In genomic region chr3:28013864-28014473, GRCh38 we compare ENCODE assay signal across 17 cellular contexts.
DNase-seq lines count a peak whose midpoint lies in the region; ATAC-seq and TF ChIP-seq lines count a peak whose summit lies in the region.
"Had no signal": no experiment of that assay in that cellular context is flagged by ENCODE, and none has a peak within 500 bp of the region (broad histone marks: within the 10 kb centered on the region; RNA-seq: fewer than 3 reads in every experiment).

No MANE protein-coding gene starts in this region.

- in situ Hi-C loops in GM13976 (cut with MboI; ENCODE audit: low sequenced_read_pairs, unreplicated experiment) = no loop called here

- no peak overlapping the region for H3K27ac Mint-ChIP-seq in activated CD8-positive, alpha-beta memory T cell treated with anti-CD3 and anti-CD28 coated beads, Interleukin-2, amount 10 ng/mL, durations not matched to agents 7 days and 5 days
- H3K27ac Mint-ChIP-seq in stimulated activated effector memory CD8-positive, alpha-beta T cell treated with anti-CD3 and anti-CD28 coated beads, Interleukin-12 subunit alpha, Interleukin-12 subunit beta, amount 100 ng/mL, for 72 hours = no peak overlapping the region
- H3K27ac Mint-ChIP-seq: B cell; CD8-positive, alpha-beta T cell; H9 had no signal

- H3K4me1 Mint-ChIP-seq in activated CD8-positive, alpha-beta memory T cell treated with anti-CD3 and anti-CD28 coated beads, Interleukin-2, amount 10 ng/mL, durations not matched to agents 7 days and 5 days = no peaks in the 10 kb centered on the region
- H3K4me1 Mint-ChIP-seq in stimulated activated effector memory CD8-positive, alpha-beta T cell treated with anti-CD3 and anti-CD28 coated beads, Interleukin-12 subunit alpha, Interleukin-12 subunit beta, amount 100 ng/mL, for 72 hours = peaks cover 6% of the 10 kb centered on the region
- H3K4me1 Mint-ChIP-seq: B cell, H9, IgD-negative memory B cell had no signal

- no peak for DNase-seq in activated CD8-positive, alpha-beta memory T cell treated with anti-CD3 and anti-CD28 coated beads, Interleukin-2, amount 10 ng/mL, durations not matched to agents 7 days and 5 days
- no peak for DNase-seq in activated CD8-positive, alpha-beta memory T cell treated with anti-CD3 and anti-CD28 coated beads for 24 hours
- DNase-seq in GM13976 (ENCODE audit: low spot score) = peak; percentile 10
- DNase-seq in stimulated activated effector memory CD8-positive, alpha-beta T cell treated with anti-CD3 and anti-CD28 coated beads, Interleukin-12 subunit alpha, Interleukin-12 subunit beta, amount 100 ng/mL, for 72 hours (ENCODE audit: low spot score in 2 of 2) = no peak
- no peak for DNase-seq in NCI-H128 (lab: John Stamatoyannopoulos, UW; ENCODE audit: unreplicated experiment)
- no peak for DNase-seq in SKM-1 (lab: John Stamatoyannopoulos, UW; ENCODE audit: unreplicated experiment)
- DNase-seq: 8988T; Calu3; CD8-positive, alpha-beta T cell; DMS79 treated with DMSO at 0.1 percent for 48 hours; H9; KBM-7 had no signal

- no peaks in the 10 kb centered on the region for H3K27me3 Mint-ChIP-seq in activated CD8-positive, alpha-beta memory T cell treated with anti-CD3 and anti-CD28 coated beads, Interleukin-2, amount 10 ng/mL, durations not matched to agents 7 days and 5 days
- H3K27me3 Mint-ChIP-seq: B cell, IgD-negative memory B cell had no signal

- no peaks in the 10 kb centered on the region for H3K9me3 Mint-ChIP-seq in activated CD8-positive, alpha-beta memory T cell treated with anti-CD3 and anti-CD28 coated beads, Interleukin-2, amount 10 ng/mL, durations not matched to agents 7 days and 5 days (ENCODE audit: low read depth)
- no peaks in the 10 kb centered on the region for H3K9me3 Mint-ChIP-seq in stimulated activated effector memory CD8-positive, alpha-beta T cell treated with anti-CD3 and anti-CD28 coated beads, Interleukin-12 subunit alpha, Interleukin-12 subunit beta, amount 100 ng/mL, for 72 hours
- H3K9me3 Mint-ChIP-seq: CD8-positive, alpha-beta T cell; H9 had no signal

- H3K4me3 Mint-ChIP-seq in activated CD8-positive, alpha-beta memory T cell treated with anti-CD3 and anti-CD28 coated beads, Interleukin-2, amount 10 ng/mL, durations not matched to agents 7 days and 5 days = no peak overlapping the region
- no peak overlapping the region for H3K4me3 Mint-ChIP-seq in stimulated activated effector memory CD8-positive, alpha-beta T cell treated with anti-CD3 and anti-CD28 coated beads, Interleukin-12 subunit alpha, Interleukin-12 subunit beta, amount 100 ng/mL, for 72 hours
- H3K4me3 Mint-ChIP-seq: B cell; CD8-positive, alpha-beta T cell; H9; IgD-negative memory B cell had no signal

- CTCF ChIA-PET in activated CD8-positive, alpha-beta memory T cell treated with anti-CD3 and anti-CD28 coated beads, Interleukin-2, amount 10 ng/mL, durations not matched to agents 7 days and 5 days (lab: Charles Lee) = interaction anchor here (0.7 kb wide), 1 partner anchor 291 kb away, joined by 3 read pairs; no protein-coding TSS in a partner anchor

- peaks cover 1% of the 10 kb centered on the region for H3K36me3 Mint-ChIP-seq in activated CD8-positive, alpha-beta memory T cell treated with anti-CD3 and anti-CD28 coated beads, Interleukin-2, amount 10 ng/mL, durations not matched to agents 7 days and 5 days
- H3K36me3 Mint-ChIP-seq in stimulated activated effector memory CD8-positive, alpha-beta T cell treated with anti-CD3 and anti-CD28 coated beads, Interleukin-12 subunit alpha, Interleukin-12 subunit beta, amount 100 ng/mL, for 72 hours = no peaks in the 10 kb centered on the region
- H3K36me3 Mint-ChIP-seq: CD8-positive, alpha-beta T cell; IgD-negative memory B cell had no signal

- no peak for TF ChIP-seq CTCF in GM13976 (IDR thresholded peaks at IDR 0.05; ENCODE audit: borderline replicate concordance, control extremely low read depth, extremely low read depth, insufficient read depth, missing control alignments)

- ATAC-seq in activated CD8-positive, alpha-beta memory T cell treated with anti-CD3 and anti-CD28 coated beads, Interleukin-2, amount 10 ng/mL, durations not matched to agents 7 days and 5 days = peak; percentile 16
- peak; percentile 43 for ATAC-seq in HG02798 (IDR thresholded peaks at IDR 0.05; ENCODE audit: poor library complexity, unreplicated experiment)
- ATAC-seq in stimulated activated effector memory CD8-positive, alpha-beta T cell treated with anti-CD3 and anti-CD28 coated beads, Interleukin-12 subunit alpha, Interleukin-12 subunit beta, amount 100 ng/mL, for 72 hours = peak; percentile 57
- ATAC-seq in GM19455 (IDR thresholded peaks at IDR 0.05; ENCODE audit: unreplicated experiment) = no peak
- ATAC-seq: CD8-positive, alpha-beta T cell; HepG2 had no signal
